Comparison of ENCODE assay signal across 1 cellular context in genomic region chr17:44345497-44346026, GRCh38.
TF ChIP-seq lines count a peak whose summit lies in the region.

No MANE protein-coding gene starts in this region.

TF ChIP-seq in K562, 482 proteins besides CTCF, POLR2A, EP300 and RAD21 (continues in another document):
- no peak for TF ChIP-seq HLTF (IDR thresholded peaks at IDR 0.05)
- TF ChIP-seq CTBP1 (IDR thresholded peaks at IDR 0.05; ENCODE audit: borderline replicate concordance): no peak; the same call in 1 of the 2 replicates
- no peak for TF ChIP-seq ZEB2 (IDR thresholded peaks at IDR 0.05)
- no peak for TF ChIP-seq ZNF436 (CRISPR knock-in tag; IDR thresholded peaks at IDR 0.05)
- TF ChIP-seq ARNT (IDR thresholded peaks at IDR 0.05): no peak
- TF ChIP-seq ZFP30 (CRISPR knock-in tag; IDR thresholded peaks at IDR 0.05; ENCODE audit: borderline replicate concordance): no peak
- TF ChIP-seq ZBTB12 (CRISPR knock-in tag; IDR thresholded peaks at IDR 0.05): no peak
- TF ChIP-seq ZBTB7A (IDR thresholded peaks at IDR 0.05; ENCODE audit: borderline replicate concordance, control insufficient read depth, low read depth, low read length): peak; percentile 62
- TF ChIP-seq PPARD (CRISPR knock-in tag; IDR thresholded peaks at IDR 0.05): no peak
- no peak for TF ChIP-seq ZFP36 (IDR thresholded peaks at IDR 0.05; ENCODE audit: low read depth, low read length, partially characterized antibody)
- no peak for TF ChIP-seq ZNF707 (CRISPR knock-in tag; conservative IDR thresholded peaks at IDR 0.05)
- no peak for TF ChIP-seq SREBF2 (CRISPR knock-in tag; IDR thresholded peaks at IDR 0.05)
- TF ChIP-seq ETS1 (conservative IDR thresholded peaks at IDR 0.05; ENCODE audit: control insufficient read depth, low read depth, low read length): no peak
- no peak for TF ChIP-seq CREB3L1 (IDR thresholded peaks at IDR 0.05; ENCODE audit: borderline replicate concordance, low read depth)
- no peak for TF ChIP-seq JUN (IDR thresholded peaks at IDR 0.05; ENCODE audit: borderline replicate concordance, low read depth, low read length)
- TF ChIP-seq JUN (CRISPR knock-in tag; IDR thresholded peaks at IDR 0.05; ENCODE audit: borderline replicate concordance): no peak
- TF ChIP-seq CHD1 (IDR thresholded peaks at IDR 0.05; ENCODE audit: low read length): peak; percentile 76
- TF ChIP-seq NR2F6 (CRISPR knock-in tag; IDR thresholded peaks at IDR 0.05): no peak
- TF ChIP-seq, protein P1, sequence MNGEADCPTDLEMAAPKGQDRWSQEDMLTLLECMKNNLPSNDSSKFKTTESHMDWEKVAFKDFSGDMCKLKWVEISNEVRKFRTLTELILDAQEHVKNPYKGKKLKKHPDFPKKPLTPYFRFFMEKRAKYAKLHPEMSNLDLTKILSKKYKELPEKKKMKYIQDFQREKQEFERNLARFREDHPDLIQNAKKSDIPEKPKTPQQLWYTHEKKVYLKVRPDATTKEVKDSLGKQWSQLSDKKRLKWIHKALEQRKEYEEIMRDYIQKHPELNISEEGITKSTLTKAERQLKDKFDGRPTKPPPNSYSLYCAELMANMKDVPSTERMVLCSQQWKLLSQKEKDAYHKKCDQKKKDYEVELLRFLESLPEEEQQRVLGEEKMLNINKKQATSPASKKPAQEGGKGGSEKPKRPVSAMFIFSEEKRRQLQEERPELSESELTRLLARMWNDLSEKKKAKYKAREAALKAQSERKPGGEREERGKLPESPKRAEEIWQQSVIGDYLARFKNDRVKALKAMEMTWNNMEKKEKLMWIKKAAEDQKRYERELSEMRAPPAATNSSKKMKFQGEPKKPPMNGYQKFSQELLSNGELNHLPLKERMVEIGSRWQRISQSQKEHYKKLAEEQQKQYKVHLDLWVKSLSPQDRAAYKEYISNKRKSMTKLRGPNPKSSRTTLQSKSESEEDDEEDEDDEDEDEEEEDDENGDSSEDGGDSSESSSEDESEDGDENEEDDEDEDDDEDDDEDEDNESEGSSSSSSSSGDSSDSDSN (IDR thresholded peaks at IDR 0.05; ENCODE audit: borderline replicate concordance in 1 of 2, low read depth in 2 of 2, low read length in 2 of 2): 0 out of 4 replicates have a peak, but pooled peaks of 1 of the 2 experiments have one; percentile 14
- no peak for TF ChIP-seq SMARCE1 (IDR thresholded peaks at IDR 0.05)
- no peak for TF ChIP-seq ZNF780A (CRISPR knock-in tag; IDR thresholded peaks at IDR 0.05)
- TF ChIP-seq CREM (IDR thresholded peaks at IDR 0.05; ENCODE audit: low read depth): no peak
- no peak for TF ChIP-seq SMARCC2 (IDR thresholded peaks at IDR 0.05; ENCODE audit: low read depth)
- TF ChIP-seq FOXP4 (CRISPR knock-in tag; IDR thresholded peaks at IDR 0.05; ENCODE audit: borderline replicate concordance): no peak
- TF ChIP-seq SMARCA4 (IDR thresholded peaks at IDR 0.05): no peak
- TF ChIP-seq RBFOX2 (IDR thresholded peaks at IDR 0.05; ENCODE audit: low read depth, low read length): peak; percentile 57
- TF ChIP-seq, protein P2, sequence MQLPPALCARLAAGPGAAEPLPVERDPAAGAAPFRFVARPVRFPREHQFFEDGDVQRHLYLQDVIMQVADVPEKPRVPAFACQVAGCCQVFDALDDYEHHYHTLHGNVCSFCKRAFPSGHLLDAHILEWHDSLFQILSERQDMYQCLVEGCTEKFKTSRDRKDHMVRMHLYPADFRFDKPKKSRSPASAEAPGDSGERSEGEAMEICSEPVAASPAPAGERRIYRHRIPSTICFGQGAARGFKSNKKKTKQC (CRISPR knock-in tag; IDR thresholded peaks at IDR 0.05): 0 out of 2 replicates have a peak, but pooled peaks have one; percentile 10
- TF ChIP-seq ZNF561 (CRISPR knock-in tag; conservative IDR thresholded peaks at IDR 0.05): no peak
- peak; percentile 74 to 84 for TF ChIP-seq ETV6 (IDR thresholded peaks at IDR 0.05; ENCODE audit: borderline replicate concordance in 1 of 2, low read depth in 2 of 2, low read length in 1 of 2)
- TF ChIP-seq ETV6 (CRISPR knock-in tag; IDR thresholded peaks at IDR 0.05; ENCODE audit: borderline replicate concordance): no peak
- no peak for TF ChIP-seq MCM2 (IDR thresholded peaks at IDR 0.05; ENCODE audit: low read depth)
- no peak for TF ChIP-seq RBM15 (IDR thresholded peaks at IDR 0.05; ENCODE audit: insufficient read depth, low read length)
- TF ChIP-seq SAFB (IDR thresholded peaks at IDR 0.05; ENCODE audit: borderline replicate concordance, low read depth, low read length): no peak
- TF ChIP-seq MECOM (CRISPR knock-in tag; IDR thresholded peaks at IDR 0.05): no peak
- no peak for TF ChIP-seq ARID4B (CRISPR knock-in tag; IDR thresholded peaks at IDR 0.05)
- TF ChIP-seq RFX5 (IDR thresholded peaks at IDR 0.05; ENCODE audit: low read depth, low read length): no peak
- no peak for TF ChIP-seq ZSCAN32 (CRISPR knock-in tag; IDR thresholded peaks at IDR 0.05)
- no peak for TF ChIP-seq HDAC6 (IDR thresholded peaks at IDR 0.05; ENCODE audit: low read depth, low read length)
- TF ChIP-seq SP1 (CRISPR knock-in tag; IDR thresholded peaks at IDR 0.05): peak; percentile 8; the same call in 1 of the 2 replicates
- peak; percentile 33; the same call in 1 of the 2 replicates for TF ChIP-seq CBX1 (IDR thresholded peaks at IDR 0.05; ENCODE audit: low read depth)
- TF ChIP-seq, protein P3, sequence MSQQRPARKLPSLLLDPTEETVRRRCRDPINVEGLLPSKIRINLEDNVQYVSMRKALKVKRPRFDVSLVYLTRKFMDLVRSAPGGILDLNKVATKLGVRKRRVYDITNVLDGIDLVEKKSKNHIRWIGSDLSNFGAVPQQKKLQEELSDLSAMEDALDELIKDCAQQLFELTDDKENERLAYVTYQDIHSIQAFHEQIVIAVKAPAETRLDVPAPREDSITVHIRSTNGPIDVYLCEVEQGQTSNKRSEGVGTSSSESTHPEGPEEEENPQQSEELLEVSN (IDR thresholded peaks at IDR 0.05; ENCODE audit: borderline replicate concordance in 1 of 2, extremely low read depth in 1 of 2, insufficient read depth in 1 of 2, insufficient read length in 1 of 2, low read depth in 1 of 2, low read length in 1 of 2, poor library complexity in 1 of 2, severe bottlenecking in 1 of 2): peak in 1 of 2 experiments; percentile 19
- TF ChIP-seq ZNF79 (CRISPR knock-in tag; IDR thresholded peaks at IDR 0.05; ENCODE audit: low read depth): no peak
- TF ChIP-seq ATF7 (IDR thresholded peaks at IDR 0.05): no peak
- TF ChIP-seq, protein P4, sequence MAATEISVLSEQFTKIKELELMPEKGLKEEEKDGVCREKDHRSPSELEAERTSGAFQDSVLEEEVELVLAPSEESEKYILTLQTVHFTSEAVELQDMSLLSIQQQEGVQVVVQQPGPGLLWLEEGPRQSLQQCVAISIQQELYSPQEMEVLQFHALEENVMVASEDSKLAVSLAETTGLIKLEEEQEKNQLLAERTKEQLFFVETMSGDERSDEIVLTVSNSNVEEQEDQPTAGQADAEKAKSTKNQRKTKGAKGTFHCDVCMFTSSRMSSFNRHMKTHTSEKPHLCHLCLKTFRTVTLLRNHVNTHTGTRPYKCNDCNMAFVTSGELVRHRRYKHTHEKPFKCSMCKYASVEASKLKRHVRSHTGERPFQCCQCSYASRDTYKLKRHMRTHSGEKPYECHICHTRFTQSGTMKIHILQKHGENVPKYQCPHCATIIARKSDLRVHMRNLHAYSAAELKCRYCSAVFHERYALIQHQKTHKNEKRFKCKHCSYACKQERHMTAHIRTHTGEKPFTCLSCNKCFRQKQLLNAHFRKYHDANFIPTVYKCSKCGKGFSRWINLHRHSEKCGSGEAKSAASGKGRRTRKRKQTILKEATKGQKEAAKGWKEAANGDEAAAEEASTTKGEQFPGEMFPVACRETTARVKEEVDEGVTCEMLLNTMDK (IDR thresholded peaks at IDR 0.05; ENCODE audit: borderline replicate concordance, insufficient read depth, low read depth, low read length, poor library complexity, severe bottlenecking): peak; percentile 49
- no peak for TF ChIP-seq CREB1 (IDR thresholded peaks at IDR 0.05)
- no peak for TF ChIP-seq CREB1 (CRISPR knock-in tag; IDR thresholded peaks at IDR 0.05)
